In the genomic region with DNA sequence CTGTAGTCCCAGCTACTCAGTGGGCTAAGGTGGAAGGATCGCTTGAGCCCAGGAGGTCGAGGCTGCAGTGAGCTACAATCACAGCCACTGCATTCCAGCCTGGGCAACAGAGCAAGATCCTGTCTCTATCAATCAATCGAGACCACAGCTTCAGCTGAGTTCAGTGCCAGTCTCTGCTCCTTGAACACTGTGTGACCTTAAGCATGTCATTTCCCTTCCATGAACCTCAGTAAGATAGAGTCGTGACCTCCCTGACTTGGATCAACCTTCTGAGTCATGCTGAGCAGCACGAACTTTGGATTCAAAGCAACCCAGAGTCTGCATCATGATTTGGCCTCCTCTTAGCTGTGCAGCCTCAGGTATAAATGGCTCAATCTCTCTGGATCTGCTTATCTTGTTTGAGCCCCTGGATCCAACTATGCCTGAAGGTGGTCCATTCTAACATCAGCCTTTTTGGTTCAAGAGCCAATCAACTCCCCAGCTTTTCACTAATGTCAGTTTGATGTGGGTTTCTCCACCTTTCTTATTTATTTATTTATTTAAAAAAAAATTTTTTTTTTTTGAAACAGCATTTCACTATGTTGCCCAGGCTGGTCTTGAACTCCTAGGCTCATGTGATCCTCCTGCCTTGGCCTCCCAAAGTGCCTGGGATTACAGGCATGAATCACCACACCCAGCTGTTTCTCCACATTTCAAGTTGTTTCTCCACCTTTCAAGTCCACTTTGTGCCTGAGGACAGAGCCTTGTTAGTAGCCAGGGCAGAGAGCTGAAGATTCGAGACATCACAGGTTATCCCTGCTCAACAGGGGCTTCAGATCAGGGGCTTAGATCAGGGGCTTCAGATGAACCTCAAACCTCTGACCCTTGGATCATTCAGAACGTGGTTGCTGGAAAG, we compare ENCODE assay signal across 3 cellular contexts.
A peak's percentile ranks its signal among the peaks of the same experiment; 100 is the strongest.
TF ChIP-seq lines count a peak whose summit lies in the region.

No MANE protein-coding gene starts in this region.

TF ChIP-seq in SK-N-SH, 30 proteins besides CTCF, POLR2A, EP300 and RAD21:
- TF ChIP-seq FOXM1 (IDR thresholded peaks at IDR 0.05; ENCODE audit: low read depth) (no peak), RXRA (IDR thresholded peaks at IDR 0.05; ENCODE audit: borderline replicate concordance, low read depth) (peak; percentile 75)

TF ChIP-seq in SK-N-SH treated with all-trans-retinoic acid at 6 μM for 48 hours, 23 proteins besides CTCF, POLR2A, EP300 and RAD21 (continues in another document):
- TF ChIP-seq CSDC2 (CRISPR knock-in tag; IDR thresholded peaks at IDR 0.05) (no peak), SNAI2 (CRISPR knock-in tag; IDR thresholded peaks at IDR 0.05) (no peak), RARB (CRISPR knock-in tag; IDR thresholded peaks at IDR 0.05) (no peak), TCF4 (CRISPR knock-in tag; IDR thresholded peaks at IDR 0.05; ENCODE audit: borderline replicate concordance) (no peak), OSR1 (CRISPR knock-in tag; IDR thresholded peaks at IDR 0.05) (no peak), TOX (CRISPR knock-in tag; IDR thresholded peaks at IDR 0.05; ENCODE audit: borderline replicate concordance) (no peak), PPARA (CRISPR knock-in tag; IDR thresholded peaks at IDR 0.05; ENCODE audit: borderline replicate concordance) (no peak), ZNF565 (CRISPR knock-in tag; conservative IDR thresholded peaks at IDR 0.05; ENCODE audit: low read depth) (no peak), GLIS3 (CRISPR knock-in tag; IDR thresholded peaks at IDR 0.05) (no peak), ZC3H10 (CRISPR knock-in tag; IDR thresholded peaks at IDR 0.05) (no peak), ARNTL (CRISPR knock-in tag; IDR thresholded peaks at IDR 0.05; ENCODE audit: borderline replicate concordance, low read depth) (no peak)
- TF ChIP-seq, protein P1, sequence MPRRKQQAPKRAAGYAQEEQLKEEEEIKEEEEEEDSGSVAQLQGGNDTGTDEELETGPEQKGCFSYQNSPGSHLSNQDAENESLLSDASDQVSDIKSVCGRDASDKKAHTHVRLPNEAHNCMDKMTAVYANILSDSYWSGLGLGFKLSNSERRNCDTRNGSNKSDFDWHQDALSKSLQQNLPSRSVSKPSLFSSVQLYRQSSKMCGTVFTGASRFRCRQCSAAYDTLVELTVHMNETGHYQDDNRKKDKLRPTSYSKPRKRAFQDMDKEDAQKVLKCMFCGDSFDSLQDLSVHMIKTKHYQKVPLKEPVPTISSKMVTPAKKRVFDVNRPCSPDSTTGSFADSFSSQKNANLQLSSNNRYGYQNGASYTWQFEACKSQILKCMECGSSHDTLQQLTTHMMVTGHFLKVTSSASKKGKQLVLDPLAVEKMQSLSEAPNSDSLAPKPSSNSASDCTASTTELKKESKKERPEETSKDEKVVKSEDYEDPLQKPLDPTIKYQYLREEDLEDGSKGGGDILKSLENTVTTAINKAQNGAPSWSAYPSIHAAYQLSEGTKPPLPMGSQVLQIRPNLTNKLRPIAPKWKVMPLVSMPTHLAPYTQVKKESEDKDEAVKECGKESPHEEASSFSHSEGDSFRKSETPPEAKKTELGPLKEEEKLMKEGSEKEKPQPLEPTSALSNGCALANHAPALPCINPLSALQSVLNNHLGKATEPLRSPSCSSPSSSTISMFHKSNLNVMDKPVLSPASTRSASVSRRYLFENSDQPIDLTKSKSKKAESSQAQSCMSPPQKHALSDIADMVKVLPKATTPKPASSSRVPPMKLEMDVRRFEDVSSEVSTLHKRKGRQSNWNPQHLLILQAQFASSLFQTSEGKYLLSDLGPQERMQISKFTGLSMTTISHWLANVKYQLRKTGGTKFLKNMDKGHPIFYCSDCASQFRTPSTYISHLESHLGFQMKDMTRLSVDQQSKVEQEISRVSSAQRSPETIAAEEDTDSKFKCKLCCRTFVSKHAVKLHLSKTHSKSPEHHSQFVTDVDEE (CRISPR knock-in tag; IDR thresholded peaks at IDR 0.05), result no peak
- TF ChIP-seq, protein P2, sequence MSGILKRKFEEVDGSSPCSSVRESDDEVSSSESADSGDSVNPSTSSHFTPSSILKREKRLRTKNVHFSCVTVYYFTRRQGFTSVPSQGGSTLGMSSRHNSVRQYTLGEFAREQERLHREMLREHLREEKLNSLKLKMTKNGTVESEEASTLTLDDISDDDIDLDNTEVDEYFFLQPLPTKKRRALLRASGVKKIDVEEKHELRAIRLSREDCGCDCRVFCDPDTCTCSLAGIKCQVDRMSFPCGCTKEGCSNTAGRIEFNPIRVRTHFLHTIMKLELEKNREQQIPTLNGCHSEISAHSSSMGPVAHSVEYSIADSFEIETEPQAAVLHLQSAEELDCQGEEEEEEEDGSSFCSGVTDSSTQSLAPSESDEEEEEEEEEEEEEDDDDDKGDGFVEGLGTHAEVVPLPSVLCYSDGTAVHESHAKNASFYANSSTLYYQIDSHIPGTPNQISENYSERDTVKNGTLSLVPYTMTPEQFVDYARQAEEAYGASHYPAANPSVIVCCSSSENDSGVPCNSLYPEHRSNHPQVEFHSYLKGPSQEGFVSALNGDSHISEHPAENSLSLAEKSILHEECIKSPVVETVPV (CRISPR knock-in tag; IDR thresholded peaks at IDR 0.05), result no peak
- TF ChIP-seq, protein P3, sequence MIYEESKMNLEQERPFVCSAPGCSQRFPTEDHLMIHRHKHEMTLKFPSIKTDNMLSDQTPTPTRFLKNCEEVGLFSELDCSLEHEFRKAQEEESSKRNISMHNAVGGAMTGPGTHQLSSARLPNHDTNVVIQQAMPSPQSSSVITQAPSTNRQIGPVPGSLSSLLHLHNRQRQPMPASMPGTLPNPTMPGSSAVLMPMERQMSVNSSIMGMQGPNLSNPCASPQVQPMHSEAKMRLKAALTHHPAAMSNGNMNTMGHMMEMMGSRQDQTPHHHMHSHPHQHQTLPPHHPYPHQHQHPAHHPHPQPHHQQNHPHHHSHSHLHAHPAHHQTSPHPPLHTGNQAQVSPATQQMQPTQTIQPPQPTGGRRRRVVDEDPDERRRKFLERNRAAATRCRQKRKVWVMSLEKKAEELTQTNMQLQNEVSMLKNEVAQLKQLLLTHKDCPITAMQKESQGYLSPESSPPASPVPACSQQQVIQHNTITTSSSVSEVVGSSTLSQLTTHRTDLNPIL (CRISPR knock-in tag; IDR thresholded peaks at IDR 0.05; ENCODE audit: low read depth), result no peak
- TF ChIP-seq, protein P4, sequence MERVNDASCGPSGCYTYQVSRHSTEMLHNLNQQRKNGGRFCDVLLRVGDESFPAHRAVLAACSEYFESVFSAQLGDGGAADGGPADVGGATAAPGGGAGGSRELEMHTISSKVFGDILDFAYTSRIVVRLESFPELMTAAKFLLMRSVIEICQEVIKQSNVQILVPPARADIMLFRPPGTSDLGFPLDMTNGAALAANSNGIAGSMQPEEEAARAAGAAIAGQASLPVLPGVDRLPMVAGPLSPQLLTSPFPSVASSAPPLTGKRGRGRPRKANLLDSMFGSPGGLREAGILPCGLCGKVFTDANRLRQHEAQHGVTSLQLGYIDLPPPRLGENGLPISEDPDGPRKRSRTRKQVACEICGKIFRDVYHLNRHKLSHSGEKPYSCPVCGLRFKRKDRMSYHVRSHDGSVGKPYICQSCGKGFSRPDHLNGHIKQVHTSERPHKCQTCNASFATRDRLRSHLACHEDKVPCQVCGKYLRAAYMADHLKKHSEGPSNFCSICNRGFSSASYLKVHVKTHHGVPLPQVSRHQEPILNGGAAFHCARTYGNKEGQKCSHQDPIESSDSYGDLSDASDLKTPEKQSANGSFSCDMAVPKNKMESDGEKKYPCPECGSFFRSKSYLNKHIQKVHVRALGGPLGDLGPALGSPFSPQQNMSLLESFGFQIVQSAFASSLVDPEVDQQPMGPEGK (CRISPR knock-in tag; IDR thresholded peaks at IDR 0.05; ENCODE audit: borderline replicate concordance), result no peak

TF ChIP-seq in GM12878, 131 proteins besides CTCF, POLR2A, EP300 and RAD21:
- TF ChIP-seq ESRRA (IDR thresholded peaks at IDR 0.05; ENCODE audit: low read length) (no peak), ZBED1 (IDR thresholded peaks at IDR 0.05; ENCODE audit: borderline replicate concordance) (no peak), RUNX3 (IDR thresholded peaks at IDR 0.05; ENCODE audit: low read length) (no peak), ZSCAN29 (IDR thresholded peaks at IDR 0.05) (no peak), IKZF1 (conservative IDR thresholded peaks at IDR 0.05) (no peak), NFYA (IDR thresholded peaks at IDR 0.05; ENCODE audit: borderline replicate concordance, low read depth, low read length) (no peak), NFIC (IDR thresholded peaks at IDR 0.05; ENCODE audit: low read depth, low read length) (no peak), MXI1 (IDR thresholded peaks at IDR 0.05; ENCODE audit: low read depth, low read length) (no peak), SIN3A (IDR thresholded peaks at IDR 0.05; ENCODE audit: low read depth, low read length) (no peak), PAX5 (IDR thresholded peaks at IDR 0.05; ENCODE audit: borderline replicate concordance, low read depth, low read length) (no peak)
- TF ChIP-seq, protein P5, sequence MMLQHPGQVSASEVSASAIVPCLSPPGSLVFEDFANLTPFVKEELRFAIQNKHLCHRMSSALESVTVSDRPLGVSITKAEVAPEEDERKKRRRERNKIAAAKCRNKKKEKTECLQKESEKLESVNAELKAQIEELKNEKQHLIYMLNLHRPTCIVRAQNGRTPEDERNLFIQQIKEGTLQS (IDR thresholded peaks at IDR 0.05; ENCODE audit: borderline replicate concordance, extremely low read depth, low read depth, low read length), result no peak
- TF ChIP-seq, protein P6, sequence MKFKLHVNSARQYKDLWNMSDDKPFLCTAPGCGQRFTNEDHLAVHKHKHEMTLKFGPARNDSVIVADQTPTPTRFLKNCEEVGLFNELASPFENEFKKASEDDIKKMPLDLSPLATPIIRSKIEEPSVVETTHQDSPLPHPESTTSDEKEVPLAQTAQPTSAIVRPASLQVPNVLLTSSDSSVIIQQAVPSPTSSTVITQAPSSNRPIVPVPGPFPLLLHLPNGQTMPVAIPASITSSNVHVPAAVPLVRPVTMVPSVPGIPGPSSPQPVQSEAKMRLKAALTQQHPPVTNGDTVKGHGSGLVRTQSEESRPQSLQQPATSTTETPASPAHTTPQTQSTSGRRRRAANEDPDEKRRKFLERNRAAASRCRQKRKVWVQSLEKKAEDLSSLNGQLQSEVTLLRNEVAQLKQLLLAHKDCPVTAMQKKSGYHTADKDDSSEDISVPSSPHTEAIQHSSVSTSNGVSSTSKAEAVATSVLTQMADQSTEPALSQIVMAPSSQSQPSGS (IDR thresholded peaks at IDR 0.05; ENCODE audit: low read length), result no peak
- TF ChIP-seq, protein P7, sequence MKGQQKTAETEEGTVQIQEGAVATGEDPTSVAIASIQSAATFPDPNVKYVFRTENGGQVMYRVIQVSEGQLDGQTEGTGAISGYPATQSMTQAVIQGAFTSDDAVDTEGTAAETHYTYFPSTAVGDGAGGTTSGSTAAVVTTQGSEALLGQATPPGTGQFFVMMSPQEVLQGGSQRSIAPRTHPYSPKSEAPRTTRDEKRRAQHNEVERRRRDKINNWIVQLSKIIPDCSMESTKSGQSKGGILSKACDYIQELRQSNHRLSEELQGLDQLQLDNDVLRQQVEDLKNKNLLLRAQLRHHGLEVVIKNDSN (IDR thresholded peaks at IDR 0.05; ENCODE audit: borderline replicate concordance, extremely low read length, insufficient read depth, low read depth, low read length), result no peak
